ENCODE assay signal across 13 cellular contexts in genomic region chr1:164895026-164895907, GRCh38.
"Had no signal": no experiment of that assay in that cellular context is flagged by ENCODE, and none has a peak within 500 bp of the region (broad histone marks: within the 10 kb centered on the region; RNA-seq: fewer than 3 reads in every experiment).

No MANE protein-coding gene starts in this region.

- H3K27ac ChIP-seq: brain microvascular endothelial cell, left lung, prostate gland had no signal

- H3K27me3 ChIP-seq: brain microvascular endothelial cell, left lung had no signal

- ATAC-seq: effector memory CD8-positive, alpha-beta T cell; left lung; sciatic nerve; stimulated activated naive CD8-positive, alpha-beta T cell treated with anti-CD3 and anti-CD28 coated beads, Interleukin-15, Interleukin-2, amounts not matched to agents 100 U/mL and 50 U/mL, for 24 hours had no signal

- DNase-seq: activated CD4-positive, alpha-beta T cell treated with anti-CD3 and anti-CD28 coated beads, Interleukin-2, amount 10 ng/mL, durations not matched to agents 7 days and 5 days; activated CD8-positive, alpha-beta memory T cell treated with anti-CD3 and anti-CD28 coated beads for 24 hours; activated gamma-delta T cell treated with Interleukin-2 at 50 U/mL for 16 hours; brain microvascular endothelial cell; dermis blood vessel endothelial cell; effector memory CD8-positive, alpha-beta T cell; foreskin melanocyte; left lung; occipital lobe; stimulated activated naive CD8-positive, alpha-beta T cell treated with anti-CD3 and anti-CD28 coated beads, Interleukin-15, Interleukin-2, amounts not matched to agents 100 U/mL and 50 U/mL, for 24 hours; trophoblast cell had no signal

- H3K36me3 ChIP-seq: brain microvascular endothelial cell, left lung, prostate gland had no signal

- H3K4me1 ChIP-seq: left lung, prostate gland had no signal

- H3K4me3 ChIP-seq: left lung, prostate gland had no signal

- H3K9me3 ChIP-seq: prostate gland had no signal
